In genomic region chr6:52284460-52285173, GRCh38 we compare ENCODE assay signal across 8 cellular contexts. TPM values are rescaled to one million over a fixed set of nuclear protein-coding genes. Genes with fewer than 3 reads are reported as not detected.
DNase-seq lines count a peak whose midpoint lies in the region; TF ChIP-seq lines count a peak whose summit lies in the region.

Gene MCM3 (minus strand): TSS chr6:52284742. CDS start chr6:52284674, 68 bp downstream.

- no peak within 1 kb of the TSS for H3K4me3 Mint-ChIP-seq in activated naive CD4-positive, alpha-beta T cell treated with anti-CD3 and anti-CD28 coated beads for 36 hours

- no peaks in the 10 kb centered on the region for H3K27me3 Mint-ChIP-seq in activated naive CD4-positive, alpha-beta T cell treated with anti-CD3 and anti-CD28 coated beads for 36 hours (ENCODE audit: low read depth)

- peaks cover 37% of the 10 kb centered on the region for H3K36me3 Mint-ChIP-seq in activated naive CD4-positive, alpha-beta T cell treated with anti-CD3 and anti-CD28 coated beads for 36 hours (ENCODE audit: low read depth)

- CTCF ChIA-PET in activated naive CD4-positive, alpha-beta T cell treated with anti-CD3 and anti-CD28 coated beads for 36 hours (lab: Charles Lee): interaction anchor here (0.6 to 8.9 kb wide), 19 partner anchors 10 to 378 kb away, joined by 3 to 198 read pairs (median 13); partner anchors contain the start of gene PAQR8

- intact Hi-C loops in activated naive CD4-positive, alpha-beta T cell treated with anti-CD3 and anti-CD28 coated beads for 36 hours (cut with micrococcal nuclease): loop anchor here (1.0 to 2.0 kb wide), 17 partner anchors 8 to 780 kb away; partner anchors contain the start of genes EFHC1, GSTA4 and PAQR8

- H3K4me1 Mint-ChIP-seq in activated naive CD4-positive, alpha-beta T cell treated with anti-CD3 and anti-CD28 coated beads for 36 hours (ENCODE audit: low read depth): peaks cover 51% of the 10 kb centered on the region

- peak; percentile 98 for DNase-seq in GM03348 (ENCODE audit: low spot score)
- peak; percentile 99 for DNase-seq in HFF-Myc (ENCODE audit: extremely low read depth, low read depth)
- DNase-seq in NAMALWA (ENCODE audit: low spot score): peak; percentile 100
- DNase-seq in SK-N-DZ (ENCODE audit: low spot score): peak; percentile 100
- DNase-seq in activated naive CD4-positive, alpha-beta T cell treated with anti-CD3 and anti-CD28 coated beads for 36 hours: peak; percentile 98
- DNase-seq in germinal center (ENCODE audit: low spot score): peak; percentile 97
- DNase-seq in non-pigmented ciliary epithelial cell (ENCODE audit: low read depth): peak; percentile 98
- peak; percentile 100 for DNase-seq in superior temporal gyrus (ENCODE audit: extremely low spot score)

- no peak within 1 kb of the TSS for H3K27ac Mint-ChIP-seq in activated naive CD4-positive, alpha-beta T cell treated with anti-CD3 and anti-CD28 coated beads for 36 hours

- no peak for TF ChIP-seq CTCF in HFF-Myc (IDR thresholded peaks at IDR 0.05; ENCODE audit: low read depth, low read length, missing control alignments)

- H3K9me3 Mint-ChIP-seq in activated naive CD4-positive, alpha-beta T cell treated with anti-CD3 and anti-CD28 coated beads for 36 hours: no peaks in the 10 kb centered on the region

- H3K4me3 ChIP-seq in HFF-Myc (replicated peaks; ENCODE audit: low read depth, low read length): peak within 1 kb of the TSS; percentile 90

RNA-seq across cellular contexts. Expression of gene MCM3, which starts in this region (rescaled TPM):
- 370 and 414 TPM in 2 replicates for polyA plus RNA-seq in SK-N-DZ (2014; cell fraction: cytosol; rRNA removed)
- 408 TPM in 2 replicates for polyA plus RNA-seq in SK-N-DZ (2014; cell fraction: nucleus; rRNA removed)
- 100 to 1,000 TPM; 256 to 258 TPM for total RNA-seq in activated naive CD4-positive, alpha-beta T cell treated with anti-CD3 and anti-CD28 coated beads for 36 hours

Comparison
In these comparisons a context has a peak if more than half of its experiments do, and no peak if none do; other contexts are left out.
1. Peak in every context shown above with its lines: DNase-seq and H3K4me3 ChIP-seq.